In genomic region chr2:241275504-241275903, GRCh38 we compare ENCODE assay signal across 2 cellular contexts.
TF ChIP-seq lines count a peak whose summit lies in the region.

No MANE protein-coding gene starts in this region.

TF ChIP-seq in HEK293, 187 proteins besides CTCF, POLR2A, EP300 and RAD21:
- TF ChIP-seq ZNF2 (tag by site-specific recombination; IDR thresholded peaks at IDR 0.05) (no peak), ZSCAN4 (tag by site-specific recombination; IDR thresholded peaks at IDR 0.05) (no peak), SETDB1 (IDR thresholded peaks at IDR 0.05; ENCODE audit: insufficient read length, low read length) (peak; percentile 97), SP3 (tag by site-specific recombination; IDR thresholded peaks at IDR 0.05) (no peak), ZSCAN18 (tag by site-specific recombination; IDR thresholded peaks at IDR 0.05) (no peak), TRIM28 (IDR thresholded peaks at IDR 0.05; ENCODE audit: borderline replicate concordance, low read length) (peak; percentile 85), PRDM6 (tag by site-specific recombination; IDR thresholded peaks at IDR 0.05) (no peak), PBX3 (CRISPR knock-in tag; IDR thresholded peaks at IDR 0.05) (no peak)

TF ChIP-seq in K562, 482 proteins besides CTCF, POLR2A, EP300 and RAD21 (continued from another document):
- TF ChIP-seq ZNF695 (CRISPR knock-in tag; IDR thresholded peaks at IDR 0.05) = no peak
- peak; percentile 48 for TF ChIP-seq RBM25 (IDR thresholded peaks at IDR 0.05; ENCODE audit: low read depth, low read length, severe bottlenecking)
- TF ChIP-seq DPF2 (IDR thresholded peaks at IDR 0.05) = no peak
- TF ChIP-seq CBX3 (IDR thresholded peaks at IDR 0.05; ENCODE audit: borderline replicate concordance in 1 of 2, low read length in 2 of 2) = 0 out of 3 replicates have a peak, but pooled peaks of 1 of the 2 experiments have one; percentile 33
- TF ChIP-seq MAX (CRISPR knock-in tag; IDR thresholded peaks at IDR 0.05) = no peak
